In the genomic region with DNA sequence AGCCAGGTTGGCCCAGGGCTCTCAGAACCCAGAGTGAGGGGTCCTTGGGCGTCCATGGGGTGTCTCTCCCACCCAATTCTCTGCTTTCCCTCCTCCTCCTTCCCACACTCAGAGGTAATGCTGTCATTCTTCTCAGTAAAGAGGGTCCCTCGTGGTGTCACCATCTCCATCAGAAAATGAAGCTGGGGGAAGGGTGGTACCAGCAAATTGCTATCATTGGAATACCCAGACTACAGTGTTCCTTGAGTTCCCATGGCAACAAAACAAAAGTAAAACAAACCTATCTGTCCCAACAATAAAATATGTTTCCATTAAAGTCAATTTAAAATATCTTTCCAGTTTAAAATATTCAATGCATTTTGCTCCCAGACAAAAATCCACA, we compare ENCODE assay signal across 8 cellular contexts.
A peak's percentile ranks its signal among the peaks of the same experiment; 100 is the strongest.
DNase-seq lines count a peak whose midpoint lies in the region; ATAC-seq and TF ChIP-seq lines count a peak whose summit lies in the region.

No MANE protein-coding gene starts in this region.

- 0 out of 2 replicates have a peak, but pooled peaks cover 4% of the 10 kb centered on the region for H3K9me2 ChIP-seq in PC-3 (replicated peaks; ENCODE audit: low read length)

- peak overlapping the region; percentile 54 for H3K27ac ChIP-seq in PC-3 (ENCODE audit: low read length)
- peak overlapping the region; percentile 90 for H3K27ac ChIP-seq in osteoblast (ENCODE audit: low read depth, low read length)

- H3K4me1 Mint-ChIP-seq in endothelial cell (ENCODE audit: unreplicated experiment): no peaks in the 10 kb centered on the region

- H4K20me1 ChIP-seq in PC-3 (ENCODE audit: low read length) (no peaks in the 10 kb centered on the region), osteoblast (ENCODE audit: insufficient read depth, low read length) (no peaks in the 10 kb centered on the region)

- peak overlapping the region; percentile 64 for H3K27ac Mint-ChIP-seq in endothelial cell (ENCODE audit: unreplicated experiment)

- peak; percentile 55 for DNase-seq in PC-3
- no peak for DNase-seq in endothelial cell (ENCODE audit: low spot score)
- DNase-seq in osteoblast (ENCODE audit: insufficient read length, low spot score, missing footprints): no peak
- no peak for DNase-seq in SKM-1 (lab: John Stamatoyannopoulos, UW; ENCODE audit: unreplicated experiment)
- no peak for DNase-seq in NCI-H446 treated with DMSO at 0.1 percent for 48 hours (lab: John Stamatoyannopoulos, UW)
- DNase-seq in NCI-H446 (lab: John Stamatoyannopoulos, UW): no peak

- H3K4me3 Mint-ChIP-seq in endothelial cell (ENCODE audit: unreplicated experiment): no peak overlapping the region

- CTCF ChIA-PET in PC-3 (lab: Charles Lee): interaction anchor here (0.8 kb wide), 1 partner anchor 162 kb away, joined by 3 read pairs; no protein-coding TSS in a partner anchor

- H3K4me1 ChIP-seq in PC-3 (ENCODE audit: insufficient read depth, low read length): peaks cover 48% of the 10 kb centered on the region
- peaks cover 64% of the 10 kb centered on the region for H3K4me1 ChIP-seq in osteoblast (ENCODE audit: insufficient read depth, low read length)

- ATAC-seq in GM19372 (IDR thresholded peaks at IDR 0.05; ENCODE audit: low read depth, unreplicated experiment): peak; percentile 10
- ATAC-seq in PC-3: peak; percentile 17
- no peak for ATAC-seq in HG03159 (IDR thresholded peaks at IDR 0.05; ENCODE audit: unreplicated experiment)

- intact Hi-C loops in PC-3 (cut with micrococcal nuclease): loop anchor here (1.0 kb wide), 2 partner anchors 34 to 162 kb away; no protein-coding TSS in a partner anchor

- H3F3A ChIP-seq in PC-3 (ENCODE audit: low read length, unreplicated experiment): peaks cover 5% of the 10 kb centered on the region

- H3K4me2 ChIP-seq in PC-3 (ENCODE audit: low read length) (peak overlapping the region; percentile 52), osteoblast (ENCODE audit: insufficient read depth, low read length) (peak overlapping the region; percentile 53)

- H3K27me3 ChIP-seq in PC-3 (ENCODE audit: low read length): no peaks in the 10 kb centered on the region
- H3K27me3 ChIP-seq in osteoblast (ENCODE audit: insufficient read depth, low read length): no peaks in the 10 kb centered on the region

- peak overlapping the region; percentile 24; the same call in 1 of the 2 replicates for H3K4me3 ChIP-seq in PC-3 (ENCODE audit: low read length)
- no peak overlapping the region for H3K4me3 ChIP-seq in osteoblast (ENCODE audit: insufficient read depth, low read length)

- H3K79me2 ChIP-seq in PC-3 (ENCODE audit: low read length): no peaks in the 10 kb centered on the region
- peaks cover 41% of the 10 kb centered on the region for H3K79me2 ChIP-seq in osteoblast (ENCODE audit: insufficient read depth, low read length)

- H3K27me3 Mint-ChIP-seq in endothelial cell (ENCODE audit: unreplicated experiment): no peaks in the 10 kb centered on the region

- no peak overlapping the region for H2AFZ ChIP-seq in PC-3 (ENCODE audit: low read length)
- no peak overlapping the region for H2AFZ ChIP-seq in osteoblast (ENCODE audit: low read length)

- no TSS peak for BruUV-seq in PC-3 (replicated peaks; lab: Mats Ljungman, UMichigan)

- no peaks in the 10 kb centered on the region for H3K9me3 Mint-ChIP-seq in endothelial cell (ENCODE audit: unreplicated experiment)

- H3K9ac ChIP-seq in PC-3 (ENCODE audit: low read length): peak overlapping the region; percentile 20

- peaks cover 14% of the 10 kb centered on the region for H3K36me3 ChIP-seq in PC-3 (ENCODE audit: low read depth, low read length)
- peaks cover 51% of the 10 kb centered on the region for H3K36me3 ChIP-seq in osteoblast (ENCODE audit: insufficient read depth, low read length)

- no peaks in the 10 kb centered on the region for H3K36me3 Mint-ChIP-seq in endothelial cell (ENCODE audit: low read depth, unreplicated experiment)

- H3K9me3 ChIP-seq in PC-3 (ENCODE audit: low read length) (no peaks in the 10 kb centered on the region), osteoblast (ENCODE audit: low read depth, low read length) (no peaks in the 10 kb centered on the region)

- TF ChIP-seq CTCF in PC-3 (conservative IDR thresholded peaks at IDR 0.05; ENCODE audit: low read depth, low read length) (no peak), endothelial cell (IDR thresholded peaks at IDR 0.05; ENCODE audit: unreplicated experiment) (no peak), osteoblast (IDR thresholded peaks at IDR 0.05; ENCODE audit: extremely low read depth, low read depth, low read length) (no peak)

- POLR2A ChIA-PET in PC-3 (lab: Charles Lee; ENCODE audit: unreplicated experiment): interaction anchor here (0.7 kb wide), 1 partner anchor 812 kb away, joined by 3 read pairs; no protein-coding TSS in a partner anchor
